Comparison of ENCODE assay signal across 8 cellular contexts in genomic region chr15:43777293-43777819, GRCh38. TPM values are rescaled to one million over a fixed set of nuclear protein-coding genes. Genes with fewer than 3 reads are reported as not detected.
DNase-seq lines count a peak whose midpoint lies in the region; ATAC-seq and TF ChIP-seq lines count a peak whose summit lies in the region.

No MANE protein-coding gene starts in this region.

- no peaks in the 10 kb centered on the region for H3K9me3 ChIP-seq in CD8-positive, alpha-beta memory T cell (ENCODE audit: low read length)
- H3K9me3 ChIP-seq in OCI-LY1 (ENCODE audit: low read length) (no peaks in the 10 kb centered on the region), esophagus (ENCODE audit: control insufficient read depth in 2 of 2, insufficient read depth in 1 of 2, low read depth in 1 of 2, low read length in 1 of 2) (no peaks in the 10 kb centered on the region)
- H3K9me3 ChIP-seq in naive thymus-derived CD4-positive, alpha-beta T cell (ENCODE audit: control insufficient read depth in 2 of 3, low read length in 3 of 3) = no peaks in the 10 kb centered on the region

- no peak overlapping the region for H2AFZ ChIP-seq in OCI-LY1 (ENCODE audit: low read length)

- H3K4me3 Mint-ChIP-seq in CD8-positive, alpha-beta memory T cell = peak overlapping the region; percentile 89 to 97 (median 94)
- peak overlapping the region; percentile 89 to 97 (median 94) for H3K4me3 Mint-ChIP-seq in naive thymus-derived CD4-positive, alpha-beta T cell

- 0% methylated on average over 28 of the region's 28 CpGs for WGBS in esophagus, 2 donors

- intact Hi-C loops in naive thymus-derived CD4-positive, alpha-beta T cell (cut with micrococcal nuclease) = loop anchor here (1.0 to 2.0 kb wide), 7 partner anchors 8 to 47 kb away; partner anchors contain the start of genes HYPK (in 2 of the 2), MFAP1 (in 2 of the 2), SERF2 (in 2 of the 2) and SERINC4 (in 2 of the 2)

- TF ChIP-seq CTCF in OCI-LY1 (IDR thresholded peaks at IDR 0.05; ENCODE audit: low read length) = peak; percentile 94

- peak overlapping the region; percentile 100 for H3K4me2 ChIP-seq in OCI-LY1 (ENCODE audit: low read length)

- H3K4me3 ChIP-seq in CD8-positive, alpha-beta memory T cell (ENCODE audit: low read length) = peak overlapping the region; percentile 62
- peak overlapping the region; percentile 90 for H3K4me3 ChIP-seq in OCI-LY1 (ENCODE audit: low read depth, low read length, poor library complexity, severe bottlenecking)
- H3K4me3 ChIP-seq in esophagus (ENCODE audit: low read depth in 1 of 2, low read length in 2 of 2) = peak overlapping the region; percentile 61 to 69
- H3K4me3 ChIP-seq in naive thymus-derived CD4-positive, alpha-beta T cell (ENCODE audit: low read length) = peak overlapping the region; percentile 100

- H3K9me3 Mint-ChIP-seq in CD8-positive, alpha-beta memory T cell = no peaks in the 10 kb centered on the region
- H3K9me3 Mint-ChIP-seq in naive thymus-derived CD4-positive, alpha-beta T cell = no peaks in the 10 kb centered on the region

- peak overlapping the region; percentile 83 to 96 (median 92) for H3K27ac Mint-ChIP-seq in CD8-positive, alpha-beta memory T cell
- H3K27ac Mint-ChIP-seq in naive thymus-derived CD4-positive, alpha-beta T cell = peak overlapping the region; percentile 87 to 97 (median 95)

- peaks cover 16% of the 10 kb centered on the region for H3K4me1 ChIP-seq in CD8-positive, alpha-beta memory T cell (ENCODE audit: insufficient read depth, low read length)
- H3K4me1 ChIP-seq in OCI-LY1 (ENCODE audit: insufficient read depth, low read length, severe bottlenecking) (peaks cover 62% of the 10 kb centered on the region), esophagus (ENCODE audit: control insufficient read depth in 2 of 2, insufficient read depth in 2 of 2, low read length in 1 of 2) (peaks cover 0 to 11% of the 10 kb centered on the region in 2 donors)
- H3K4me1 ChIP-seq in naive thymus-derived CD4-positive, alpha-beta T cell (ENCODE audit: control insufficient read depth in 2 of 2, insufficient read depth in 2 of 2, low read length in 2 of 2) = peaks cover 0 to 9% of the 10 kb centered on the region in 2 donors

- CTCF ChIA-PET in CD8-positive, alpha-beta memory T cell (lab: Charles Lee) = interaction anchor here (1.0 to 2.1 kb wide), 14 partner anchors 9 to 267 kb away, joined by 3 to 16 read pairs (median 5); partner anchors contain the start of genes PDIA3, SERF2 and SERINC4
- CTCF ChIA-PET in naive thymus-derived CD4-positive, alpha-beta T cell (lab: Charles Lee) = interaction anchor here (0.6 to 1.7 kb wide), 6 partner anchors 14 to 51 kb away, joined by 3 to 6 read pairs (median 4); partner anchors contain the start of genes HYPK, SERF2 and SERINC4

- peaks cover 10% of the 10 kb centered on the region for H3K79me2 ChIP-seq in OCI-LY1 (ENCODE audit: insufficient read depth, low read length)

- no peaks in the 10 kb centered on the region for H4K20me1 ChIP-seq in OCI-LY1 (ENCODE audit: insufficient read depth, low read length)

- H3K9ac ChIP-seq in OCI-LY1 (ENCODE audit: low read length) = peak overlapping the region; percentile 96

- H3K36me3 Mint-ChIP-seq in CD8-positive, alpha-beta memory T cell = peaks cover 0 to 16% (median 0%) of the 10 kb centered on the region in 3 donors
- peaks cover 0 to 6% (median 2%) of the 10 kb centered on the region in 5 donors for H3K36me3 Mint-ChIP-seq in naive thymus-derived CD4-positive, alpha-beta T cell

- no peaks in the 10 kb centered on the region for H3K27me3 ChIP-seq in CD8-positive, alpha-beta memory T cell (ENCODE audit: insufficient read depth, low read length, poor library complexity, severe bottlenecking)
- H3K27me3 ChIP-seq in OCI-LY1 (ENCODE audit: insufficient read depth, low read length) = no peaks in the 10 kb centered on the region
- no peaks in the 10 kb centered on the region for H3K27me3 ChIP-seq in esophagus (ENCODE audit: control insufficient read depth in 1 of 2, insufficient read depth in 2 of 2, low read length in 2 of 2)
- H3K27me3 ChIP-seq in naive thymus-derived CD4-positive, alpha-beta T cell (ENCODE audit: control insufficient read depth in 2 of 2, insufficient read depth in 2 of 2, low read length in 2 of 2) = no peaks in the 10 kb centered on the region

- H3K9me2 ChIP-seq in OCI-LY1 (ENCODE audit: low read depth, low read length) = no peaks in the 10 kb centered on the region

- POLR2A ChIA-PET in CD8-positive, alpha-beta memory T cell (lab: Charles Lee) = interaction anchor here (0.5 to 3.1 kb wide), 8 partner anchors 14 to 47 kb away, joined by 3 to 24 read pairs (median 7); partner anchors contain the start of genes HYPK, MFAP1, PDIA3 and SERF2
- POLR2A ChIA-PET in naive thymus-derived CD4-positive, alpha-beta T cell (lab: Charles Lee) = interaction anchor here (0.8 to 4.9 kb wide), 13 partner anchors 9 to 50 kb away, joined by 3 to 28 read pairs (median 7); partner anchors contain the start of genes HYPK, MFAP1, PDIA3 and SERF2

- peak; percentile 26 for ATAC-seq in GM19468 (IDR thresholded peaks at IDR 0.05; ENCODE audit: extremely low read depth, unreplicated experiment)
- peak; percentile 83 for ATAC-seq in naive thymus-derived CD4-positive, alpha-beta T cell

- no peaks in the 10 kb centered on the region for H3K27me3 Mint-ChIP-seq in CD8-positive, alpha-beta memory T cell
- H3K27me3 Mint-ChIP-seq in naive thymus-derived CD4-positive, alpha-beta T cell = peaks cover 0 to 13% (median 0%) of the 10 kb centered on the region in 5 donors

- peaks cover 18 to 25% (median 18%) of the 10 kb centered on the region in 3 donors for H3K4me1 Mint-ChIP-seq in CD8-positive, alpha-beta memory T cell
- H3K4me1 Mint-ChIP-seq in naive thymus-derived CD4-positive, alpha-beta T cell = peaks cover 5 to 23% (median 11%) of the 10 kb centered on the region in 7 donors

- peak; percentile 79 to 89 (median 85) for DNase-seq in CD8-positive, alpha-beta memory T cell
- DNase-seq in HT1080 (ENCODE audit: low read depth) (peak; percentile 65), activated T-cell treated with anti-CD3 and anti-CD28 coated beads for 48 hours (ENCODE audit: low read depth) (peak; percentile 88)
- peak; percentile 69 to 87 (median 86) for DNase-seq in naive thymus-derived CD4-positive, alpha-beta T cell
- peak; percentile 74 to 89 (median 82) for DNase-seq in stimulated activated naive CD4-positive, alpha-beta T cell (lab: John Stamatoyannopoulos, UW)

- peak overlapping the region; percentile 49 for H3K27ac ChIP-seq in CD8-positive, alpha-beta memory T cell (ENCODE audit: low read depth, low read length)
- H3K27ac ChIP-seq in OCI-LY1 (ENCODE audit: low read depth, low read length, poor library complexity, severe bottlenecking) (peak overlapping the region; percentile 98), esophagus (ENCODE audit: low read depth in 2 of 2, low read length in 1 of 2) (peak overlapping the region; percentile 95 to 97)
- H3K27ac ChIP-seq in naive thymus-derived CD4-positive, alpha-beta T cell (ENCODE audit: low read depth, low read length) = peak overlapping the region; percentile 77

- H3F3A ChIP-seq in OCI-LY1 (ENCODE audit: insufficient read depth, low read length) = peaks cover 25% of the 10 kb centered on the region

- H3K36me3 ChIP-seq in CD8-positive, alpha-beta memory T cell (ENCODE audit: insufficient read depth, low read length) = no peaks in the 10 kb centered on the region
- peaks cover 42% of the 10 kb centered on the region for H3K36me3 ChIP-seq in OCI-LY1 (ENCODE audit: insufficient read depth, low read length)
- H3K36me3 ChIP-seq in esophagus (ENCODE audit: control insufficient read depth in 2 of 2, insufficient read depth in 2 of 2, low read length in 1 of 2) = no peaks in the 10 kb centered on the region
- peaks cover 0 to 8% (median 0%) of the 10 kb centered on the region in 3 experiments for H3K36me3 ChIP-seq in naive thymus-derived CD4-positive, alpha-beta T cell (ENCODE audit: control insufficient read depth in 2 of 3, insufficient read depth in 3 of 3, low read length in 3 of 3)

RNA-seq across cellular contexts. Expression of gene ELL3, which starts 0.6 kb away (rescaled TPM):
- 1 to 10 TPM in 1 of 2 experiments, under 1 TPM in 1; 0.49 to 1.8 TPM for total RNA-seq in CD8-positive, alpha-beta memory T cell
- polyA plus RNA-seq in CD8-positive, alpha-beta memory T cell = 0.24 TPM
- total RNA-seq in HT1080 (2014; rRNA removed; shearing (Covaris generic)) = 2.2 and 3.0 TPM in 2 replicates
- polyA plus RNA-seq in HT1080 (2015; cell fraction: cytosol; rRNA removed) = 1.1 and 3.3 TPM in 2 replicates
- polyA plus RNA-seq in HT1080 (2015; cell fraction: nucleus; rRNA removed) = 3.3 and 3.7 TPM in 2 replicates
- polyA plus RNA-seq in esophagus = 10 to 100 TPM; 14.5 to 15.5 TPM
- total RNA-seq in naive thymus-derived CD4-positive, alpha-beta T cell = 1 to 10 TPM; 1.8 to 2.1 (median 1.9) TPM
- 1 to 10 TPM; 2.9 to 4.9 TPM for polyA plus RNA-seq in naive thymus-derived CD4-positive, alpha-beta T cell

RNA-seq across cellular contexts. Expression of gene SERF2, which starts 14.8 kb away (rescaled TPM):
- 100 to 1,000 TPM; 624 to 632 TPM for total RNA-seq in CD8-positive, alpha-beta memory T cell
- polyA plus RNA-seq in CD8-positive, alpha-beta memory T cell = 1,932 TPM
- total RNA-seq in HT1080 (2014; rRNA removed; shearing (Covaris generic)) = 319 and 346 TPM in 2 replicates
- polyA plus RNA-seq in HT1080 (2015; cell fraction: cytosol; rRNA removed) = 425 and 437 TPM in 2 replicates
- polyA plus RNA-seq in HT1080 (2015; cell fraction: nucleus; rRNA removed) = 191 and 197 TPM in 2 replicates
- 1,000 to 10,000 TPM; 1,288 to 2,170 TPM for polyA plus RNA-seq in esophagus
- total RNA-seq in naive thymus-derived CD4-positive, alpha-beta T cell = 100 to 1,000 TPM; 358 to 676 (median 553) TPM
- 1,000 to 10,000 TPM; 1,664 to 2,070 TPM for polyA plus RNA-seq in naive thymus-derived CD4-positive, alpha-beta T cell

RNA-seq across cellular contexts. Expression of gene SERINC4, which starts 22.7 kb away (rescaled TPM):
- total RNA-seq in CD8-positive, alpha-beta memory T cell = under 1 TPM; 0.20 to 0.26 TPM
- polyA plus RNA-seq in CD8-positive, alpha-beta memory T cell = 2.2 TPM
- 0.13 and 0.18 TPM in 2 replicates for total RNA-seq in HT1080 (2014; rRNA removed; shearing (Covaris generic))
- 0.27 and 0.28 TPM in 2 replicates for polyA plus RNA-seq in HT1080 (2015; cell fraction: cytosol; rRNA removed)
- polyA plus RNA-seq in HT1080 (2015; cell fraction: nucleus; rRNA removed) = 0.19 and 0.51 TPM in 2 replicates
- under 1 TPM; 0.18 to 0.24 TPM for polyA plus RNA-seq in esophagus
- under 1 TPM in 4 of 5 experiments, not detected in 1; 0.13 to 0.57 (median 0.33) TPM for total RNA-seq in naive thymus-derived CD4-positive, alpha-beta T cell
- 1 to 10 TPM; 3.1 to 8.8 TPM for polyA plus RNA-seq in naive thymus-derived CD4-positive, alpha-beta T cell

RNA-seq across cellular contexts. Expression of gene HYPK, which starts 23.0 kb away (rescaled TPM):
- 10 to 100 TPM; 28.5 to 32.7 TPM for total RNA-seq in CD8-positive, alpha-beta memory T cell
- polyA plus RNA-seq in CD8-positive, alpha-beta memory T cell = 11.9 TPM
- 19.6 and 26.9 TPM in 2 replicates for total RNA-seq in HT1080 (2014; rRNA removed; shearing (Covaris generic))
- 21.1 and 24.9 TPM in 2 replicates for polyA plus RNA-seq in HT1080 (2015; cell fraction: cytosol; rRNA removed)
- 12.1 and 15.1 TPM in 2 replicates for polyA plus RNA-seq in HT1080 (2015; cell fraction: nucleus; rRNA removed)
- polyA plus RNA-seq in esophagus = 10 to 100 TPM in 1 of 2 donors, 1 to 10 TPM in 1; 5.3 to 25.4 TPM
- total RNA-seq in naive thymus-derived CD4-positive, alpha-beta T cell = 10 to 100 TPM; 16.9 to 32.1 (median 27.0) TPM
- polyA plus RNA-seq in naive thymus-derived CD4-positive, alpha-beta T cell = 10 to 100 TPM in 1 of 2 donors, 1 to 10 TPM in 1; 7.5 to 28.2 TPM

RNA-seq across cellular contexts. Expression of gene PDIA3, which starts 31.1 kb away (rescaled TPM):
- total RNA-seq in CD8-positive, alpha-beta memory T cell = 100 to 1,000 TPM; 336 to 338 TPM
- polyA plus RNA-seq in CD8-positive, alpha-beta memory T cell = 383 TPM
- 113 and 216 TPM in 2 replicates for total RNA-seq in HT1080 (2014; rRNA removed; shearing (Covaris generic))
- 313 and 359 TPM in 2 replicates for polyA plus RNA-seq in HT1080 (2015; cell fraction: cytosol; rRNA removed)
- 680 and 734 TPM in 2 replicates for polyA plus RNA-seq in HT1080 (2015; cell fraction: nucleus; rRNA removed)
- 100 to 1,000 TPM in 1 of 2 donors, 10 to 100 TPM in 1; 90.6 to 140 TPM for polyA plus RNA-seq in esophagus
- 100 to 1,000 TPM; 127 to 397 (median 183) TPM for total RNA-seq in naive thymus-derived CD4-positive, alpha-beta T cell
- 100 to 1,000 TPM; 256 to 301 TPM for polyA plus RNA-seq in naive thymus-derived CD4-positive, alpha-beta T cell

Comparison
In these comparisons a context has a peak if more than half of its experiments do, and no peak if none do; other contexts are left out.
1. Peak in every context shown above with its lines: DNase-seq, ATAC-seq, H3K4me3 ChIP-seq and H3K27ac ChIP-seq.